In the genomic region with DNA sequence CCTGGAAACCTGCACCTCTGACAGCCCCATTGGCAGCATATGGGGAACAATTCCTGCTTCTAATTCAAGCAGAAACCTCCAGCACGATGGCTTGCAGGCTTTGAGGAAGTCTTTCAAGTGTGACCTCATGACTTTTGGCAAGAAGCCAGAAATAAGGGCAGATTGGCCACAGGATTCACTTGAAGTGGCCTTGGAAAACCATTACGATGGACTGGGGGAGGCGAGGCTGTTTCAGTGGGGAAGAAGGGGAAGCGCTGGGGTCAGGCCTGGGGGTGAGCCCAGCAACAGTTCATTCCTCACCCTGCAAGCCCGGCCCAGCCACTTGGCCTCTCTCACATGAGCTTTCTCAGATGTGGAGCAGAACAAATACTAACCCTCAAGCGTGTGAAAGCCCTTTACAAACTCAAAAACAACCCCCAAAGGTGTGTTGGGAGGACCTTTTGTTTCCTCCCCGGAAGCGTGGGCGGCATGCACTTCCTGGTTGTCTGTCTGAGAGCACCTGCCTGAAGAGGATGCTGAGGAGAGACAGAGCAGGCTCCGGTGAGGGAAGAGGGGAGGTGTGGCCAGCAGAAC, we compare ENCODE assay signal across 8 cellular contexts. TPM values are rescaled to one million over a fixed set of nuclear protein-coding genes. Genes with fewer than 3 reads are reported as not detected.
DNase-seq lines count a peak whose midpoint lies in the region; ATAC-seq and TF ChIP-seq lines count a peak whose summit lies in the region.

No MANE protein-coding gene starts in this region.

- TF ChIP-seq POLR2A in IMR-90 (IDR thresholded peaks at IDR 0.05; ENCODE audit: low read depth, low read length) (no peak), adrenal gland (IDR thresholded peaks at IDR 0.05) (no peak)

- H3K27ac ChIP-seq in IMR-90 (ENCODE audit: insufficient read depth, low read length) (no peak overlapping the region), adrenal gland (peak overlapping the region in 4 of 5 donors; percentile 56 to 87 (median 64))

- no TSS peak for BruUV-seq in IMR-90 (replicated peaks; lab: Mats Ljungman, UMichigan)

- H4K8ac ChIP-seq in IMR-90 (ENCODE audit: low read depth in 2 of 2, low read length in 2 of 2), result no peak overlapping the region

- H3K4me3 Mint-ChIP-seq in T-helper 17 cell, result peak overlapping the region; percentile 67

- H4K5ac ChIP-seq in IMR-90 (ENCODE audit: low read depth, low read length), result no peak overlapping the region

- H3K56ac ChIP-seq in IMR-90 (ENCODE audit: extremely low read depth, insufficient read depth, low read length), result no peak overlapping the region

- no peaks in the 10 kb centered on the region for H3K27me3 Mint-ChIP-seq in T-helper 17 cell

- no peak overlapping the region for H3K18ac ChIP-seq in IMR-90 (ENCODE audit: low read depth, low read length)

- CTCF ChIA-PET in IMR-90 (lab: Yijun Ruan, JAX), result no interaction called here

- H2BK5ac ChIP-seq in IMR-90 (ENCODE audit: low read depth, low read length, poor library complexity, severe bottlenecking), result no peak overlapping the region

- no peak overlapping the region for H3K4me2 ChIP-seq in IMR-90 (ENCODE audit: low read depth, low read length)

- ATAC-seq in IMR-90 (ENCODE audit: low read depth), result no peak
- peak; percentile 94 for ATAC-seq in T-helper 17 cell
- no peak for ATAC-seq in HG03378 (IDR thresholded peaks at IDR 0.05; ENCODE audit: unreplicated experiment)

- no peaks in the 10 kb centered on the region for H3K36me3 Mint-ChIP-seq in T-helper 17 cell (ENCODE audit: low read depth)

- no peak overlapping the region for H2BK20ac ChIP-seq in IMR-90 (ENCODE audit: low read depth, low read length)

- H3K4me1 ChIP-seq in IMR-90 (ENCODE audit: control insufficient read depth, insufficient read depth, low read length) (no peaks in the 10 kb centered on the region; the same call in 1 of the 2 replicates), adrenal gland (replicated peaks in 1 of 2) (peaks cover 20 to 26% of the 10 kb centered on the region in 2 donors)

- H2AK5ac ChIP-seq in IMR-90 (ENCODE audit: low read depth, low read length), result no peak overlapping the region

- no peaks in the 10 kb centered on the region for H3K36me3 ChIP-seq in IMR-90 (ENCODE audit: control insufficient read depth, insufficient read depth, low read length)
- no peaks in the 10 kb centered on the region for H3K36me3 ChIP-seq in adrenal gland (replicated peaks in 1 of 2)

- peaks cover 32% of the 10 kb centered on the region for H3K4me1 Mint-ChIP-seq in T-helper 17 cell

- no peak overlapping the region for H4K91ac ChIP-seq in IMR-90 (ENCODE audit: insufficient read depth, low read depth, low read length)

- H4K20me1 ChIP-seq in IMR-90 (ENCODE audit: insufficient read depth, low read length), result no peaks in the 10 kb centered on the region

- no peak overlapping the region for H3K9ac ChIP-seq in IMR-90 (ENCODE audit: low read depth, low read length)

- H2BK120ac ChIP-seq in IMR-90 (ENCODE audit: low read depth, low read length), result no peak overlapping the region

- no peak for TF ChIP-seq RAD21 in IMR-90 (IDR thresholded peaks at IDR 0.05; ENCODE audit: low read length)

- dilution Hi-C loops in IMR-90 (cut with HindIII; ENCODE audit: low sequenced_read_pairs, unreplicated experiment), result no loop called here

- no peak overlapping the region for H3K14ac ChIP-seq in IMR-90 (replicated peaks; ENCODE audit: low read depth, low read length)

- intact Hi-C loops in IMR-90 (cut with micrococcal nuclease), result no loop called here
- intact Hi-C loops in adrenal gland (cut with DNase I), result no loop called here

- H3K23ac ChIP-seq in IMR-90 (ENCODE audit: low read depth, low read length), result no peak overlapping the region

- in situ Hi-C loops in IMR-90 (cut with MboI; ENCODE audit: low sequenced_read_pairs), result no loop called here

- WGBS in IMR-90 (ENCODE audit: extremely low coverage in 2 of 2, insufficient read length in 1 of 2), 2 experiments, result 67% methylated on average over 3 of the region's 10 CpGs; no CpG with 5 or more reads in 1 of the 2 experiments
- WGBS in adrenal gland, 4 donors, result 16 to 46% (median 40%) methylated on average over 5 to 10 of the region's 10 CpGs

- H3K9me3 ChIP-seq in IMR-90 (ENCODE audit: control insufficient read depth, insufficient read depth, low read length), result peaks cover 5% of the 10 kb centered on the region; the same call in 1 of the 2 replicates
- H3K9me3 ChIP-seq in T-helper 17 cell (ENCODE audit: control insufficient read depth, low read length, poor library complexity, severe bottlenecking), result no peaks in the 10 kb centered on the region
- H3K9me3 ChIP-seq in adrenal gland (replicated peaks in 1 of 3), result no peaks in the 10 kb centered on the region

- peak overlapping the region; percentile 18 for H2AFZ ChIP-seq in IMR-90 (replicated peaks; ENCODE audit: low read length, poor library complexity)

- POLR2A ChIA-PET in IMR-90 (lab: Charles Lee; ENCODE audit: unreplicated experiment), result no interaction called here

- H3K9me1 ChIP-seq in IMR-90 (ENCODE audit: insufficient read depth, low read length), result peaks cover 3% of the 10 kb centered on the region; the same call in 1 of the 2 replicates

- peak overlapping the region; percentile 87 for H3K27ac Mint-ChIP-seq in T-helper 17 cell

- H3K27me3 ChIP-seq in IMR-90 (ENCODE audit: control insufficient read depth, insufficient read depth, low read length) (no peaks in the 10 kb centered on the region), adrenal gland (no peaks in the 10 kb centered on the region)

- H3K79me1 ChIP-seq in IMR-90 (ENCODE audit: low read depth in 1 of 2, low read length in 2 of 2), result no peaks in the 10 kb centered on the region

- no peak overlapping the region for H2AK9ac ChIP-seq in IMR-90 (replicated peaks; ENCODE audit: low read depth, low read length, poor library complexity)

- H3K4ac ChIP-seq in IMR-90 (ENCODE audit: low read depth, low read length), result no peak overlapping the region

- TF ChIP-seq CTCF in IMR-90 (conservative IDR thresholded peaks at IDR 0.05; ENCODE audit: low read depth, low read length) (no peak), adrenal gland (IDR thresholded peaks at IDR 0.05) (no peak)

- DNase-seq in NCI-H2081 (lab: John Stamatoyannopoulos, UW), result peak; percentile 5 to 14
- no peak for DNase-seq in NCI-H2081 treated with DMSO at 0.1 percent for 48 hours (lab: John Stamatoyannopoulos, UW)
- peak; percentile 27 for DNase-seq in IMR-90
- DNase-seq in T-helper 17 cell, result peak; percentile 67 to 81 (median 75)
- peak; percentile 62 to 85 (median 80) for DNase-seq in adrenal gland
- DNase-seq in kidney tubule cell (ENCODE audit: low spot score), result peak; percentile 96
- DNase-seq in stimulated activated CD4-positive, alpha-beta T cell treated with anti-CD3 and anti-CD28 coated beads, TNF-alpha, amount 100 ng/mL, for 4 hours (ENCODE audit: low read depth in 3 of 3), result peak; percentile 74 to 85 (median 80)

- H3K4me3 ChIP-seq in IMR-90 (ENCODE audit: insufficient read depth, low read depth, low read length), result no peak overlapping the region
- no peak overlapping the region for H3K4me3 ChIP-seq in adrenal gland

- H2BK15ac ChIP-seq in IMR-90 (ENCODE audit: low read depth, low read length), result no peak overlapping the region

TF ChIP-seq in IMR-90, 13 proteins besides CTCF, POLR2A, EP300 and RAD21:
- no peak for TF ChIP-seq CHD1 (IDR thresholded peaks at IDR 0.05; ENCODE audit: low read depth, low read length)
- no peak for TF ChIP-seq MXI1 (IDR thresholded peaks at IDR 0.05; ENCODE audit: borderline replicate concordance, low read depth, low read length)
- TF ChIP-seq, protein P1, sequence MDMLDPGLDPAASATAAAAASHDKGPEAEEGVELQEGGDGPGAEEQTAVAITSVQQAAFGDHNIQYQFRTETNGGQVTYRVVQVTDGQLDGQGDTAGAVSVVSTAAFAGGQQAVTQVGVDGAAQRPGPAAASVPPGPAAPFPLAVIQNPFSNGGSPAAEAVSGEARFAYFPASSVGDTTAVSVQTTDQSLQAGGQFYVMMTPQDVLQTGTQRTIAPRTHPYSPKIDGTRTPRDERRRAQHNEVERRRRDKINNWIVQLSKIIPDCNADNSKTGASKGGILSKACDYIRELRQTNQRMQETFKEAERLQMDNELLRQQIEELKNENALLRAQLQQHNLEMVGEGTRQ (IDR thresholded peaks at IDR 0.05; ENCODE audit: low read depth, low read length), result no peak
- no peak for TF ChIP-seq NFE2L2 (IDR thresholded peaks at IDR 0.05; ENCODE audit: low read depth, low read length)

RNA-seq across cellular contexts. Expression of a gene that starts 26.9 kb away (rescaled TPM):
- total RNA-seq in IMR-90 (2012; rRNA removed) (1.1 TPM in 2 replicates), T-helper 17 cell (100 to 1,000 TPM; 254 to 268 TPM), adrenal gland (100 to 1,000 TPM in 2 of 8 donors, 10 to 100 TPM in 6; 35.6 to 179 (median 72.0) TPM)
- polyA plus RNA-seq in IMR-90 (2012; rRNA removed) (17.5 and 23.2 TPM in 2 replicates), adrenal gland (10 to 100 TPM; 24.5 to 49.5 (median 32.6) TPM)
- 10.6 and 14.3 TPM in 2 replicates for polyA plus RNA-seq in IMR-90 (2012; cell fraction: cytosol; rRNA removed)
- polyA plus RNA-seq in IMR-90 (2012; cell fraction: nucleus; rRNA removed; ENCODE audit: low replicate concordance), result 21.3 and 38.9 TPM in 2 replicates

RNA-seq across cellular contexts. Expression of a gene that starts 59.5 kb away (rescaled TPM):
- total RNA-seq in IMR-90 (2012; rRNA removed) (8.3 and 9.7 TPM in 2 replicates), T-helper 17 cell (10 to 100 TPM; 11.6 to 15.2 TPM), adrenal gland (10 to 100 TPM in 6 of 8 donors, 1 to 10 TPM in 2; 8.0 to 20.7 (median 12.2) TPM)
- polyA plus RNA-seq in IMR-90 (2012; rRNA removed) (10.1 and 10.4 TPM in 2 replicates), adrenal gland (10 to 100 TPM in 2 of 3 donors, 1 to 10 TPM in 1; 6.6 to 12.8 (median 10.8) TPM)
- 7.8 and 9.2 TPM in 2 replicates for polyA plus RNA-seq in IMR-90 (2012; cell fraction: cytosol; rRNA removed)
- polyA plus RNA-seq in IMR-90 (2012; cell fraction: nucleus; rRNA removed; ENCODE audit: low replicate concordance), result 3.5 and 5.6 TPM in 2 replicates

Comparison
In these comparisons a context has a peak if more than half of its experiments do, and no peak if none do; other contexts are left out.
1. RNA of a gene that starts 26.9 kb away (total RNA-seq): 254 to 268 TPM in T-helper 17 cell and 35.6 to 179 TPM in adrenal gland; 1.1 TPM in IMR-90; every median in the first group is over 10 times any median in the second.